20 cellular contexts compared by ENCODE assay signal in the genomic region with DNA sequence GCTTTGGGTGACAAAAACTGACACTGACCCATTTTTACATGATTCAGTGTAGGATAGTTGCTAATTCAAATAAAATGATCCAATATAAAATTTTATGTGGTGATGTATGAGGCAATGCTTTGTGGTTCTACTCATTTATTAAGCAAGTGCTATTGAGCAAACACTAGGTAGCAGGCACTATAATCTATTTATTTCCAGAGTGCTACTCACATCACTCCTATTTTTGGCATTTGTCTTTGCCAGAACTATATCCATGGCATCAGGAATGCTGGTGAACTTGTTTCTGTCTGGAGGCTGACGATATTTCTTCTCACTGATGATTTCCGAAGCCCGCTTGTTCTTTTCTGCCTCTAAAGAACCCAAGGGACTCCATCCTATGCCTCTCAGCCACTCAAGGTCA.
"Had no signal": no experiment of that assay in that cellular context is flagged by ENCODE, and none has a peak within 500 bp of the region (broad histone marks: within the 10 kb centered on the region; RNA-seq: fewer than 3 reads in every experiment).

No MANE protein-coding gene starts in this region.

- H3K4me1 ChIP-seq: tibial artery, upper lobe of left lung, vagina had no signal

- H3K27ac ChIP-seq: dorsolateral prefrontal cortex, heart right ventricle, left lung, neutrophil, tibial artery, upper lobe of left lung, vagina had no signal

- ATAC-seq: left lung; naive thymus-derived CD4-positive, alpha-beta T cell; stimulated activated effector memory CD8-positive, alpha-beta T cell treated with anti-CD3 and anti-CD28 coated beads, Interleukin-12 subunit alpha, Interleukin-12 subunit beta, amount 100 ng/mL, for 72 hours; stimulated activated naive CD8-positive, alpha-beta T cell treated with anti-CD3 and anti-CD28 coated beads, Interleukin-15, Interleukin-2, amounts not matched to agents 100 U/mL and 50 U/mL, for 24 hours had no signal

- H3K36me3 ChIP-seq: heart right ventricle, left lung, neutrophil, tibial artery, upper lobe of left lung, vagina had no signal

- H3K4me3 ChIP-seq: dorsolateral prefrontal cortex, heart right ventricle, left lung, lung, tibial artery, upper lobe of left lung, vagina had no signal

- H3K27me3 ChIP-seq: dorsolateral prefrontal cortex, heart right ventricle, left lung, neutrophil, tibial artery, upper lobe of left lung, vagina had no signal

- H3K9me3 ChIP-seq: neutrophil had no signal

- DNase-seq: cortex of kidney; dorsolateral prefrontal cortex; effector CD8-positive, alpha-beta T cell; foreskin melanocyte; heart right ventricle; hypothalamus; islet precursor cell; left lung; mesenchymal stem cell; midbrain; naive thymus-derived CD4-positive, alpha-beta T cell; stimulated activated CD4-positive, alpha-beta T cell treated with anti-CD3 and anti-CD28 coated beads, Interleukin-4, amount 100 ng/mL, for 1 hour; stimulated activated CD8-positive, alpha-beta memory T cell treated with anti-CD3 and anti-CD28 coated beads, Interleukin-4, amount 100 ng/mL, for 48 hours; stimulated activated naive CD8-positive, alpha-beta T cell treated with anti-CD3 and anti-CD28 coated beads, Interleukin-15, Interleukin-2, amounts not matched to agents 100 U/mL and 50 U/mL, for 24 hours; tibial artery; upper lobe of left lung had no signal
